13 cellular contexts compared by ENCODE assay signal in the genomic region with DNA sequence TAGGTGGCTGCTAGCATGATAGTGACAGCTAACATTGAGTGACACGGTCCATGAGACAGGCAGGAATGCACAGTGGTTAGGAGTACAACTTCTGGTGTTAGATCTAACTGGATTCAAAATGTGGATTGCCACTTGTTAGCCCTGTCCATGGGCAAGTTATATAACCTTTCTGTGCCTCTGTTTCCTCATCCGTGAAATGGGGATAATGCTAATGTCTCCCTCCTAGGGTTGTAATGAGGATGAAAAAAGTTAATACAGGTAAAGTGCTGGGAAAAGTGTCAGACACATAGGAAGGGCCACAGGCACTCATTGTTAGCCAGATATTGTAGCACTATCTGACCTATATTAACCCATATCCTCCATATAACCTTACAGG. TPM values are rescaled to one million over a fixed set of nuclear protein-coding genes. Genes with fewer than 3 reads are reported as not detected.
DNase-seq lines count a peak whose midpoint lies in the region; ATAC-seq and TF ChIP-seq lines count a peak whose summit lies in the region.
"Had no signal": no experiment of that assay in that cellular context is flagged by ENCODE, and none has a peak within 500 bp of the region (broad histone marks: within the 10 kb centered on the region; RNA-seq: fewer than 3 reads in every experiment).

No MANE protein-coding gene starts in this region.

- H3K27ac Mint-ChIP-seq in activated CD4-positive, alpha-beta T cell treated with anti-CD3 and anti-CD28 coated beads, Interleukin-2, amount 10 ng/mL, durations not matched to agents 7 days and 5 days, result peak overlapping the region; percentile 39
- peak overlapping the region; percentile 27 for H3K27ac Mint-ChIP-seq in activated T-helper 17 cell treated with anti-CD3 and anti-CD28 coated beads, Interleukin-2, amount 50 U/mL, for 72 hours
- peak overlapping the region; percentile 53 for H3K27ac Mint-ChIP-seq in glutamatergic neuron (ENCODE audit: unreplicated experiment)

- no peaks in the 10 kb centered on the region for H3K27me3 Mint-ChIP-seq in activated CD4-positive, alpha-beta T cell treated with anti-CD3 and anti-CD28 coated beads, Interleukin-2, amount 10 ng/mL, durations not matched to agents 7 days and 5 days
- H3K27me3 Mint-ChIP-seq in activated T-helper 17 cell treated with anti-CD3 and anti-CD28 coated beads, Interleukin-2, amount 50 U/mL, for 72 hours, result no peaks in the 10 kb centered on the region
- H3K27me3 Mint-ChIP-seq in glutamatergic neuron (ENCODE audit: unreplicated experiment), result peaks cover 11% of the 10 kb centered on the region

- H3K36me3 Mint-ChIP-seq in activated CD4-positive, alpha-beta T cell treated with anti-CD3 and anti-CD28 coated beads, Interleukin-2, amount 10 ng/mL, durations not matched to agents 7 days and 5 days (ENCODE audit: low read depth), result peaks cover 49% of the 10 kb centered on the region
- peaks cover 100% of the 10 kb centered on the region for H3K36me3 Mint-ChIP-seq in activated T-helper 17 cell treated with anti-CD3 and anti-CD28 coated beads, Interleukin-2, amount 50 U/mL, for 72 hours (ENCODE audit: low read depth)
- H3K36me3 Mint-ChIP-seq in glutamatergic neuron (ENCODE audit: unreplicated experiment), result peaks cover 8% of the 10 kb centered on the region

- peak overlapping the region; percentile 43 to 74 for H3K27ac ChIP-seq in thoracic aorta
- H3K27ac ChIP-seq: Peyer's patch had no signal

- peak overlapping the region; percentile 51 for H3K4me3 ChIP-seq in thoracic aorta
- H3K4me3 ChIP-seq: A549, Peyer's patch had no signal

- H3K36me3 ChIP-seq in thoracic aorta, result peaks cover 18% of the 10 kb centered on the region

- H3K27me3 ChIP-seq in thoracic aorta (replicated peaks; ENCODE audit: insufficient read depth), result no peaks in the 10 kb centered on the region
- H3K27me3 ChIP-seq: Peyer's patch had no signal

- peaks cover 15 to 32% of the 10 kb centered on the region in 2 donors for H3K4me1 ChIP-seq in thoracic aorta (ENCODE audit: control insufficient read depth in 1 of 2, low read depth in 2 of 2)

- H3K9me3 ChIP-seq in thoracic aorta, result no peaks in the 10 kb centered on the region
- H3K9me3 ChIP-seq: A549, Peyer's patch had no signal

- no peak for ATAC-seq in activated T-helper 17 cell treated with anti-CD3 and anti-CD28 coated beads, Interleukin-2, amount 50 U/mL, for 72 hours (replicated peaks)
- no peak for ATAC-seq in thoracic aorta (ENCODE audit: insufficient number of reproducible peaks, low FRiP score, low read depth)
- ATAC-seq in HG03469 (IDR thresholded peaks at IDR 0.05; ENCODE audit: unreplicated experiment), result no peak
- no peak for ATAC-seq in HG03139 (IDR thresholded peaks at IDR 0.05; ENCODE audit: unreplicated experiment)

- DNase-seq in activated CD4-positive, alpha-beta T cell treated with anti-CD3 and anti-CD28 coated beads, Interleukin-2, amount 10 ng/mL, durations not matched to agents 7 days and 5 days, result no peak
- DNase-seq in activated CD4-positive, alpha-beta T cell treated with anti-CD3 and anti-CD28 coated beads, Interleukin-2, amount 50 U/mL, for 4 hours, result no peak
- DNase-seq in glutamatergic neuron, result no peak
- no peak for DNase-seq in thoracic aorta (ENCODE audit: low spot score)
- no peak for DNase-seq in retina
- DNase-seq: activated CD4-positive, alpha-beta T cell treated with anti-CD3 and anti-CD28 coated beads, Interleukin-2, amount 50 U/mL, for 48 hours; HCEC 1CT; Peyer's patch had no signal

- TF ChIP-seq CTCF in glutamatergic neuron (IDR thresholded peaks at IDR 0.05; ENCODE audit: partially characterized antibody, unreplicated experiment), result no peak
- no peak for TF ChIP-seq CTCF in thoracic aorta (IDR thresholded peaks at IDR 0.05)

- H3K9me3 Mint-ChIP-seq in activated CD4-positive, alpha-beta T cell treated with anti-CD3 and anti-CD28 coated beads, Interleukin-2, amount 10 ng/mL, durations not matched to agents 7 days and 5 days, result no peaks in the 10 kb centered on the region
- no peaks in the 10 kb centered on the region for H3K9me3 Mint-ChIP-seq in activated T-helper 17 cell treated with anti-CD3 and anti-CD28 coated beads, Interleukin-2, amount 50 U/mL, for 72 hours
- peaks cover 7% of the 10 kb centered on the region for H3K9me3 Mint-ChIP-seq in glutamatergic neuron (ENCODE audit: unreplicated experiment)

- POLR2A ChIA-PET in activated CD4-positive, alpha-beta T cell treated with anti-CD3 and anti-CD28 coated beads, Interleukin-2, amount 10 ng/mL, durations not matched to agents 7 days and 5 days (lab: Charles Lee), result no interaction called here

- H3K4me1 Mint-ChIP-seq in activated CD4-positive, alpha-beta T cell treated with anti-CD3 and anti-CD28 coated beads, Interleukin-2, amount 10 ng/mL, durations not matched to agents 7 days and 5 days, result peaks cover 12% of the 10 kb centered on the region
- H3K4me1 Mint-ChIP-seq in activated T-helper 17 cell treated with anti-CD3 and anti-CD28 coated beads, Interleukin-2, amount 50 U/mL, for 72 hours, result peaks cover 9% of the 10 kb centered on the region
- peaks cover 16% of the 10 kb centered on the region for H3K4me1 Mint-ChIP-seq in glutamatergic neuron (ENCODE audit: low read depth, unreplicated experiment)

- H3K4me3 Mint-ChIP-seq in activated CD4-positive, alpha-beta T cell treated with anti-CD3 and anti-CD28 coated beads, Interleukin-2, amount 10 ng/mL, durations not matched to agents 7 days and 5 days, result no peak overlapping the region
- no peak overlapping the region for H3K4me3 Mint-ChIP-seq in activated T-helper 17 cell treated with anti-CD3 and anti-CD28 coated beads, Interleukin-2, amount 50 U/mL, for 72 hours
- H3K4me3 Mint-ChIP-seq in glutamatergic neuron (ENCODE audit: unreplicated experiment), result no peak overlapping the region

- CTCF ChIA-PET in activated CD4-positive, alpha-beta T cell treated with anti-CD3 and anti-CD28 coated beads, Interleukin-2, amount 10 ng/mL, durations not matched to agents 7 days and 5 days (lab: Charles Lee), result no interaction called here

RNA-seq across cellular contexts. Expression of a gene that starts 41.8 kb away (rescaled TPM):
- not detected for total RNA-seq in activated CD4-positive, alpha-beta T cell treated with anti-CD3 and anti-CD28 coated beads, Interleukin-2, amount 10 ng/mL, durations not matched to agents 7 days and 5 days
- not detected for total RNA-seq in activated T-helper 17 cell treated with anti-CD3 and anti-CD28 coated beads, Interleukin-2, amount 50 U/mL, for 72 hours
- total RNA-seq in glutamatergic neuron (ENCODE audit: unreplicated experiment) (not detected), thoracic aorta (under 1 TPM in 1 of 2 donors, not detected in 1; 0.27 TPM)
- total RNA-seq: T-helper 1 cell treated with Interleukin-12 subunit alpha and Interleukin-12 subunit beta and Interleukin-4 antibody, amounts not matched to agents 30 ng/mL and 1 ng/mL, for 36 hours had no signal
